ENCODE assay signal across 8 cellular contexts in the genomic region with DNA sequence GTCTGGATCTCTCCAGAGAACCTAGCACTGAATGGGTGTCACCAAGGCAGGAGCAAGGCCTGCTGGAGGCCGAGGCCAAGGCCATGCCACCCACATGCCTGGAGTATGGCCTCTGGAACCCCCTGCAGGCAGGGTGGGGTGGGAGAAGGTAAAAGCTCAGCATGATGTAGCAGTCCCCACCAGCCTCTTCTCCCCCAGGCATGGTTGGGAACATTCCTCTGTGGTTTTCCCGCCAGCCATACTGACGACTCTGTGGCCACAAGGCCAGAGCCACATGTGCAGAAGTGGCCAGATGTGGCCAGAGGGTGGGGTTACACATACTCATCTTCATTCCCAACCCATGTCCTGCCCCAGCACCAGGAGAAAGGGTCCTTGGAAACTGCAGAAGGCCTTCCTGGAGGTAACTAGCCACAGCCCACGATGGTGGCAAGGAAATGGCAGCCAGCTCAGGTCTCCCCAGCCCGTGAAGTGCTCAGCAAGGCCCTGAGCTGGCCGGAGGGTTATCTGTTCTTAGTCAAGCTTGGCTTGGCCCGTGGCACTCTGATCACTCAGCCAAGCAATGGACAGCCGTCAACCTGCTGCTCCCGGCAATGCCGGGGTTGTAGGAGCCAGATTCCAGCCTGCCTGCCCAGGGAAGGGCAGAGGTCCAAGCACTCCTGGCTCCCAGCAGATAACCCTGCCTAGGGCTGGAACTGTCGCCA. TPM values are rescaled to one million over a fixed set of nuclear protein-coding genes. Genes with fewer than 3 reads are reported as not detected.
DNase-seq lines count a peak whose midpoint lies in the region; ATAC-seq and TF ChIP-seq lines count a peak whose summit lies in the region.

No MANE protein-coding gene starts in this region.

- H3K27ac ChIP-seq in caudate nucleus (ENCODE audit: low read depth, low read length) (peak overlapping the region; percentile 59), transverse colon (peak overlapping the region; percentile 77 to 86 (median 80))

- H3K9me3 Mint-ChIP-seq in activated T-cell treated with anti-CD3 and anti-CD28 coated beads, Interleukin-2, amount 50 U/mL, for 4 hours: no peaks in the 10 kb centered on the region

- peak; percentile 74 for DNase-seq in HT1080 (ENCODE audit: low read depth)
- DNase-seq in caudate nucleus (lab: John Stamatoyannopoulos, UW): peak in 2 of 61 donors; percentile 15 to 97
- DNase-seq in kidney tubule cell (ENCODE audit: low spot score): peak; percentile 65
- no peak for DNase-seq in transverse colon
- DNase-seq in activated T-cell treated with anti-CD3 and anti-CD28 coated beads, Interleukin-2, amount 50 U/mL, for 4 hours: no peak
- DNase-seq in effector CD4-positive, alpha-beta T cell: no peak
- DNase-seq in erythroblast (lab: John Stamatoyannopoulos, UW): no peak
- no peak for DNase-seq in NCI-H1105 treated with DMSO at 0.1 percent for 48 hours (lab: John Stamatoyannopoulos, UW)

- H3K36me3 Mint-ChIP-seq in activated T-cell treated with anti-CD3 and anti-CD28 coated beads, Interleukin-2, amount 50 U/mL, for 4 hours (ENCODE audit: insufficient read depth): no peaks in the 10 kb centered on the region

- TF ChIP-seq CTCF in transverse colon (IDR thresholded peaks at IDR 0.05): no peak

- in situ Hi-C loops in transverse colon (cut with MboI; ENCODE audit: low pct_ligation_motif_present in 1 of 4, low pct_unique_long_range_greater_than_20kb in 1 of 4, low sequenced_read_pairs in 3 of 4): no loop called here

- H3K4me1 Mint-ChIP-seq in activated T-cell treated with anti-CD3 and anti-CD28 coated beads, Interleukin-2, amount 50 U/mL, for 4 hours (ENCODE audit: low read depth): peaks cover 8% of the 10 kb centered on the region

- H3K4me3 Mint-ChIP-seq in activated T-cell treated with anti-CD3 and anti-CD28 coated beads, Interleukin-2, amount 50 U/mL, for 4 hours: no peak overlapping the region

- H3K4me3 ChIP-seq in transverse colon: no peak overlapping the region

- H3K9me3 ChIP-seq in transverse colon: no peaks in the 10 kb centered on the region

- no peak for ATAC-seq in activated T-cell treated with anti-CD3 and anti-CD28 coated beads, Interleukin-2, amount 50 U/mL, for 4 hours

- no peaks in the 10 kb centered on the region for H3K27me3 ChIP-seq in transverse colon

- intact Hi-C loops in transverse colon (cut with DNase I; ENCODE audit: low total_unique reads): no loop called here

- no peak for TF ChIP-seq EP300 in transverse colon (IDR thresholded peaks at IDR 0.05; ENCODE audit: low read depth)

- peaks cover 0 to 10% (median 0%) of the 10 kb centered on the region in 4 donors for H3K36me3 ChIP-seq in transverse colon

- TF ChIP-seq POLR2A in transverse colon (IDR thresholded peaks at IDR 0.05) (no peak), erythroblast (IDR thresholded peaks at IDR 0.05; ENCODE audit: low read length) (no peak)

- peaks cover 19 to 30% (median 26%) of the 10 kb centered on the region in 4 donors for H3K4me1 ChIP-seq in transverse colon

- 80% methylated on average over 11 of the region's 11 CpGs; no CpG with 5 or more reads in 1 of the 2 donors for whole genome bisulfite sequencing in transverse colon (ENCODE audit: low coverage in 1 of 2), 2 donors

- H3K27me3 Mint-ChIP-seq in activated T-cell treated with anti-CD3 and anti-CD28 coated beads, Interleukin-2, amount 50 U/mL, for 4 hours (ENCODE audit: low read depth): no peaks in the 10 kb centered on the region

RNA-seq across cellular contexts. Expression of a gene that starts 26.2 kb away (rescaled TPM):
- 27.8 and 30.0 TPM in 2 replicates for total RNA-seq in HT1080 (2014; rRNA removed; shearing (Covaris generic))
- 14.5 and 26.8 TPM in 2 replicates for polyA plus RNA-seq in HT1080 (2015; cell fraction: cytosol; rRNA removed)
- 22.6 and 23.8 TPM in 2 replicates for polyA plus RNA-seq in HT1080 (2015; cell fraction: nucleus; rRNA removed)
- 100 to 1,000 TPM in 1 of 4 donors, 10 to 100 TPM in 3; 45.3 to 182 (median 70.8) TPM for total RNA-seq in transverse colon
- total RNA-seq in activated T-cell treated with anti-CD3 and anti-CD28 coated beads, Interleukin-2, amount 50 U/mL, for 4 hours: 10 to 100 TPM; 14.6 to 19.7 (median 16.2) TPM

RNA-seq across cellular contexts. Expression of a gene that starts 26.7 kb away (rescaled TPM):
- total RNA-seq in HT1080 (2014; rRNA removed; shearing (Covaris generic)): 67.9 and 101 TPM in 2 replicates
- 156 and 175 TPM in 2 replicates for polyA plus RNA-seq in HT1080 (2015; cell fraction: cytosol; rRNA removed)
- polyA plus RNA-seq in HT1080 (2015; cell fraction: nucleus; rRNA removed): 110 and 116 TPM in 2 replicates
- total RNA-seq in transverse colon: 10 to 100 TPM in 3 of 4 donors, 1 to 10 TPM in 1; 5.2 to 35.6 (median 18.5) TPM
- total RNA-seq in activated T-cell treated with anti-CD3 and anti-CD28 coated beads, Interleukin-2, amount 50 U/mL, for 4 hours: 10 to 100 TPM; 24.7 to 28.4 (median 24.9) TPM

RNA-seq across cellular contexts. Expression of a gene that starts 30.8 kb away (rescaled TPM):
- 68.6 and 92.3 TPM in 2 replicates for total RNA-seq in HT1080 (2014; rRNA removed; shearing (Covaris generic))
- polyA plus RNA-seq in HT1080 (2015; cell fraction: cytosol; rRNA removed): 102 and 109 TPM in 2 replicates
- 34.7 and 38.4 TPM in 2 replicates for polyA plus RNA-seq in HT1080 (2015; cell fraction: nucleus; rRNA removed)
- 10 to 100 TPM in 3 of 4 donors, 1 to 10 TPM in 1; 5.4 to 29.2 (median 22.9) TPM for total RNA-seq in transverse colon
- total RNA-seq in activated T-cell treated with anti-CD3 and anti-CD28 coated beads, Interleukin-2, amount 50 U/mL, for 4 hours: 10 to 100 TPM; 77.6 to 88.2 (median 85.9) TPM

RNA-seq across cellular contexts. Expression of a gene that starts 44.5 kb away (rescaled TPM):
- total RNA-seq in HT1080 (2014; rRNA removed; shearing (Covaris generic)): 11.1 and 12.3 TPM in 2 replicates
- polyA plus RNA-seq in HT1080 (2015; cell fraction: cytosol; rRNA removed): 6.1 and 6.7 TPM in 2 replicates
- polyA plus RNA-seq in HT1080 (2015; cell fraction: nucleus; rRNA removed): 14.9 and 15.4 TPM in 2 replicates
- 10 to 100 TPM in 2 of 4 donors, under 1 TPM in 2; 0.32 to 16.9 (median 8.5) TPM for total RNA-seq in transverse colon
- total RNA-seq in activated T-cell treated with anti-CD3 and anti-CD28 coated beads, Interleukin-2, amount 50 U/mL, for 4 hours: 1 to 10 TPM; 6.4 to 9.4 (median 7.9) TPM

Comparison
In these comparisons a context has a peak if more than half of its experiments do, and no peak if none do; other contexts are left out.
1. DNase-seq: peak in HT1080 (single experiment) and kidney tubule cell (single experiment); none in transverse colon (single experiment), activated T-cell treated with anti-CD3 and anti-CD28 coated beads, Interleukin-2, amount 50 U/mL, for 4 hours (single experiment), effector CD4-positive, alpha-beta T cell (single experiment), erythroblast (0 of 2) and NCI-H1105 treated with DMSO at 0.1 percent for 48 hours (single experiment).